ENCODE assay signal across 8 cellular contexts in the genomic region with DNA sequence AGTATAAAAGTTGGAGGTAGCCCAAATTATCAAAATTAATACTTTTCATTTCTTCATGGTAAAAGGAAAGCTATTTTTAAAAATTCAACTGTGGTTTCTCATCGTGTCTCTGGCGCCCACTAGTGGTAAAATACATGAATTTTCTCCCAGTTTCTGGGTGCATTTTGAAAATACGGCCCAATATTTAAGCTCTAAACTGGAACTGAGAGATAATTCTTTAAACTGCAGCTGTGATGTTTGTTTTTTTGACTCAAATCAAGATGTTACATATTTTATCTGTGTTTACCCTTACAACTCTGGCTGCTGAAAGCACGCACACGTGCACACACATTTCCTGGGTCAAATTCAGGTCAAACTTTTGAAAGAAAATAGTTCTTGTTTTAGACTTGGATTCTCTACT.
DNase-seq lines count a peak whose midpoint lies in the region; ATAC-seq and TF ChIP-seq lines count a peak whose summit lies in the region.

No MANE protein-coding gene starts in this region.

- H3K4me1 ChIP-seq in mammary epithelial cell (ENCODE audit: insufficient read depth, low read length), result peaks cover 8% of the 10 kb centered on the region

- DNase-seq in NCI-H2227 (lab: John Stamatoyannopoulos, UW; ENCODE audit: unreplicated experiment) (peak; percentile 9), NCI-H2227 treated with DMSO at 0.1 percent for 48 hours (lab: John Stamatoyannopoulos, UW) (no peak), Kasumi-1 (lab: John Stamatoyannopoulos, UW) (peak; percentile 40 to 41), mammary epithelial cell (no peak), naive B cell (peak; percentile 24), GOT3 (lab: John Stamatoyannopoulos, UW) (no peak)
- no peak for DNase-seq in activated CD8-positive, alpha-beta memory T cell treated with anti-CD3 and anti-CD28 coated beads, Interleukin-2, amount 10 ng/mL, durations not matched to agents 7 days and 5 days
- DNase-seq in activated T-cell treated with anti-CD3 and anti-CD28 coated beads, Interleukin-2, amount 50 U/mL, for 24 hours, result no peak

- BruUV-seq in mammary epithelial cell (replicated peaks; lab: Mats Ljungman, UMichigan), result no TSS peak

- dilution Hi-C loops in mammary epithelial cell (cut with HindIII; ENCODE audit: low sequenced_read_pairs), result no loop called here

- peak overlapping the region; percentile 30 for H2AFZ ChIP-seq in mammary epithelial cell (ENCODE audit: low read depth, low read length)

- H3K27ac ChIP-seq in mammary epithelial cell (ENCODE audit: insufficient read depth, low read depth, low read length), result no peak overlapping the region

- no peaks in the 10 kb centered on the region for H3K36me3 ChIP-seq in mammary epithelial cell (ENCODE audit: insufficient read depth, low read length)

- peak; percentile 78 to 92 for TF ChIP-seq CTCF in mammary epithelial cell (conservative IDR thresholded peaks at IDR 0.05 in 1 of 2, IDR thresholded peaks at IDR 0.05 in 1 of 2; ENCODE audit: extremely low read depth in 1 of 2, insufficient read depth in 1 of 2, low read depth in 1 of 2, low read length in 2 of 2)

- no peak overlapping the region for H3K9ac ChIP-seq in mammary epithelial cell (ENCODE audit: insufficient read depth, low read length)

- no peaks in the 10 kb centered on the region for H4K20me1 ChIP-seq in mammary epithelial cell (ENCODE audit: insufficient read depth, low read length)

- no peak overlapping the region for H3K4me3 ChIP-seq in mammary epithelial cell (replicated peaks in 1 of 3; ENCODE audit: insufficient read depth in 1 of 3, low read depth in 2 of 3, low read length in 3 of 3)

- intact Hi-C loops in mammary epithelial cell (cut with micrococcal nuclease), result loop anchor here (1.0 to 5.0 kb wide), 3 partner anchors 85 to 144 kb away; partner anchors contain the start of gene ACSL4

- in situ Hi-C loops in mammary epithelial cell (cut with MboI; ENCODE audit: low sequenced_read_pairs in 2 of 2), result loop anchor here in 1 of 2 donors (10.0 kb wide), 1 partner anchor 142 kb away; no protein-coding TSS in a partner anchor

- no peaks in the 10 kb centered on the region for H3K79me2 ChIP-seq in mammary epithelial cell (ENCODE audit: insufficient read depth, low read length)

- no peak overlapping the region for H3K4me3 Mint-ChIP-seq in naive B cell
- H3K4me3 Mint-ChIP-seq in activated CD8-positive, alpha-beta memory T cell treated with anti-CD3 and anti-CD28 coated beads, Interleukin-2, amount 10 ng/mL, durations not matched to agents 7 days and 5 days, result no peak overlapping the region
- no peak overlapping the region for H3K4me3 Mint-ChIP-seq in activated T-cell treated with anti-CD3 and anti-CD28 coated beads, Interleukin-2, amount 50 U/mL, for 24 hours

- no peaks in the 10 kb centered on the region for H3K36me3 Mint-ChIP-seq in naive B cell
- peaks cover 4% of the 10 kb centered on the region for H3K36me3 Mint-ChIP-seq in activated CD8-positive, alpha-beta memory T cell treated with anti-CD3 and anti-CD28 coated beads, Interleukin-2, amount 10 ng/mL, durations not matched to agents 7 days and 5 days
- no peaks in the 10 kb centered on the region for H3K36me3 Mint-ChIP-seq in activated T-cell treated with anti-CD3 and anti-CD28 coated beads, Interleukin-2, amount 50 U/mL, for 24 hours (ENCODE audit: low read depth)

- H3K27ac Mint-ChIP-seq in naive B cell, result no peak overlapping the region
- no peak overlapping the region for H3K27ac Mint-ChIP-seq in activated CD8-positive, alpha-beta memory T cell treated with anti-CD3 and anti-CD28 coated beads, Interleukin-2, amount 10 ng/mL, durations not matched to agents 7 days and 5 days
- no peak overlapping the region for H3K27ac Mint-ChIP-seq in activated T-cell treated with anti-CD3 and anti-CD28 coated beads, Interleukin-2, amount 50 U/mL, for 24 hours

- CTCF ChIA-PET in mammary epithelial cell (lab: Charles Lee; ENCODE audit: low non-redundant PET), result interaction anchor here (0.7 to 1.5 kb wide), 3 partner anchors 143 to 158 kb away, joined by 3 to 22 read pairs (median 6); no protein-coding TSS in a partner anchor
- CTCF ChIA-PET in activated CD8-positive, alpha-beta memory T cell treated with anti-CD3 and anti-CD28 coated beads, Interleukin-2, amount 10 ng/mL, durations not matched to agents 7 days and 5 days (lab: Charles Lee), result interaction anchor here (0.7 to 3.5 kb wide), 22 partner anchors 9 to 372 kb away, joined by 3 to 55 read pairs (median 4); partner anchors contain the start of gene ACSL4

- no peak for ATAC-seq in naive B cell (ENCODE audit: low read depth in 2 of 2)
- no peak for ATAC-seq in activated CD8-positive, alpha-beta memory T cell treated with anti-CD3 and anti-CD28 coated beads, Interleukin-2, amount 10 ng/mL, durations not matched to agents 7 days and 5 days

- no peaks in the 10 kb centered on the region for H3K9me3 ChIP-seq in mammary epithelial cell (replicated peaks; ENCODE audit: insufficient read depth, low read length)

- no peaks in the 10 kb centered on the region for H3K27me3 Mint-ChIP-seq in naive B cell
- H3K27me3 Mint-ChIP-seq in activated CD8-positive, alpha-beta memory T cell treated with anti-CD3 and anti-CD28 coated beads, Interleukin-2, amount 10 ng/mL, durations not matched to agents 7 days and 5 days, result peaks cover 3% of the 10 kb centered on the region
- H3K27me3 Mint-ChIP-seq in activated T-cell treated with anti-CD3 and anti-CD28 coated beads, Interleukin-2, amount 50 U/mL, for 24 hours, result peaks cover 32% of the 10 kb centered on the region

- H3K27me3 ChIP-seq in mammary epithelial cell (ENCODE audit: insufficient read depth, low read length), result no peaks in the 10 kb centered on the region

- peaks cover 0 to 8% (median 4%) of the 10 kb centered on the region in 7 donors for H3K9me3 Mint-ChIP-seq in naive B cell
- peaks cover 2% of the 10 kb centered on the region for H3K9me3 Mint-ChIP-seq in activated CD8-positive, alpha-beta memory T cell treated with anti-CD3 and anti-CD28 coated beads, Interleukin-2, amount 10 ng/mL, durations not matched to agents 7 days and 5 days (ENCODE audit: low read depth)
- no peaks in the 10 kb centered on the region for H3K9me3 Mint-ChIP-seq in activated T-cell treated with anti-CD3 and anti-CD28 coated beads, Interleukin-2, amount 50 U/mL, for 24 hours

- peak overlapping the region; percentile 62 for H3K4me2 ChIP-seq in mammary epithelial cell (ENCODE audit: insufficient read depth, low read depth, low read length)

- peaks cover 0 to 5% (median 0%) of the 10 kb centered on the region in 3 donors for H3K4me1 Mint-ChIP-seq in naive B cell
- peaks cover 5% of the 10 kb centered on the region for H3K4me1 Mint-ChIP-seq in activated CD8-positive, alpha-beta memory T cell treated with anti-CD3 and anti-CD28 coated beads, Interleukin-2, amount 10 ng/mL, durations not matched to agents 7 days and 5 days
- peaks cover 7% of the 10 kb centered on the region for H3K4me1 Mint-ChIP-seq in activated T-cell treated with anti-CD3 and anti-CD28 coated beads, Interleukin-2, amount 50 U/mL, for 24 hours (ENCODE audit: low read depth)

- 16% methylated on average over 5 of the region's 5 CpGs for WGBS in mammary epithelial cell (ENCODE audit: low coverage, missing lambda C conversion rate)

Comparison
In these comparisons a context has a peak if more than half of its experiments do, and no peak if none do; other contexts are left out.
1. DNase-seq: peak in NCI-H2227 (single experiment), Kasumi-1 (2 of 2) and naive B cell (single experiment); none in NCI-H2227 treated with DMSO at 0.1 percent for 48 hours (single experiment), mammary epithelial cell (single experiment), GOT3 (single experiment), activated CD8-positive, alpha-beta memory T cell treated with anti-CD3 and anti-CD28 coated beads, Interleukin-2, amount 10 ng/mL, durations not matched to agents 7 days and 5 days (single experiment) and activated T-cell treated with anti-CD3 and anti-CD28 coated beads, Interleukin-2, amount 50 U/mL, for 24 hours (single experiment).